1 cellular context compared by ENCODE assay signal in genomic region chr19:730382-730668, GRCh38.
TF ChIP-seq lines count a peak whose summit lies in the region.

No MANE protein-coding gene starts in this region.

TF ChIP-seq in SK-N-SH treated with all-trans-retinoic acid at 6 μM for 48 hours, 23 proteins besides CTCF, POLR2A, EP300 and RAD21 (continued from another document):
- no peak for TF ChIP-seq CSRNP3 (CRISPR knock-in tag; IDR thresholded peaks at IDR 0.05)
- TF ChIP-seq CREB5 (CRISPR knock-in tag; IDR thresholded peaks at IDR 0.05; ENCODE audit: low read depth), result no peak
- no peak for TF ChIP-seq SNAI2 (CRISPR knock-in tag; IDR thresholded peaks at IDR 0.05)
- no peak for TF ChIP-seq ZFP3 (CRISPR knock-in tag; IDR thresholded peaks at IDR 0.05)
